Comparison of ENCODE assay signal across 13 cellular contexts in the genomic region with DNA sequence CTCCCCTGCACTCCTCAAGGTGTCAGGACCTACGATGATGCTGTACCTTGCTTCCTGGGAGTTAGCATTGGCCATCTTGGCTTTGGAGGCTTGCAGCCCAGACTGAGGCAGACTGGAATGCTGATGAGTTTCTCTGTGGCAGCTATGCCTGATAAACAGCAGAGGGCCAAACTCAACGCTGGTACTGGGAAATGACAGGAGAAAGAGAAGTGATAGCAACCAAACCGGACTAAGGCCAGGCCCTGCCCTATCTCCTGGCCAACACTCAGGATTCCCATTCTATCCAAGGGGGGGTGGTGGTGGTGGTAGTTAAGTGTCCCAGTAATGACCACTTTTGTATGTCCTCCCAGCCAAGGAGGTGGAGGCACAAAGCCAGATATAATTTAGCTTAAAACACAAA.
DNase-seq lines count a peak whose midpoint lies in the region; ATAC-seq and TF ChIP-seq lines count a peak whose summit lies in the region.
"Had no signal": no experiment of that assay in that cellular context is flagged by ENCODE, and none has a peak within 500 bp of the region (broad histone marks: within the 10 kb centered on the region; RNA-seq: fewer than 3 reads in every experiment).

No MANE protein-coding gene starts in this region.

- peaks cover under 1% of the 10 kb centered on the region for H3K9me3 Mint-ChIP-seq in neural progenitor cell
- no peaks in the 10 kb centered on the region for H3K9me3 Mint-ChIP-seq in activated T-helper 17 cell treated with anti-CD3 and anti-CD28 coated beads, Interleukin-2, amount 50 U/mL, for 72 hours
- no peaks in the 10 kb centered on the region for H3K9me3 Mint-ChIP-seq in activated T-helper 2 cell treated with anti-CD3 and anti-CD28 coated beads, Interferon-gamma antibody, Interleukin-2, Interleukin-4, amounts not matched to agents 10 μg/mL and 5 μg/mL and 100 μg/mL, durations not matched to agents 14 hours and 24 hours and 36 hours

- no peaks in the 10 kb centered on the region for H4K20me1 ChIP-seq in neural progenitor cell (ENCODE audit: low read depth)

- no peak overlapping the region for H2AFZ ChIP-seq in neural progenitor cell (replicated peaks)

- intact Hi-C loops in esophagus muscularis mucosa (cut with DNase I): no loop called here
- intact Hi-C loops in activated T-helper 2 cell treated with anti-CD3 and anti-CD28 coated beads, Interferon-gamma antibody, Interleukin-2, Interleukin-4, amounts not matched to agents 10 μg/mL and 5 μg/mL and 100 μg/mL, durations not matched to agents 14 hours and 24 hours and 36 hours (cut with micrococcal nuclease): no loop called here

- H3F3A ChIP-seq in neural progenitor cell (ENCODE audit: low read depth): no peaks in the 10 kb centered on the region

- TF ChIP-seq CTCF in GM12865 (IDR thresholded peaks at IDR 0.05; ENCODE audit: insufficient read depth, low read depth, low read length, missing control alignments) (no peak), esophagus muscularis mucosa (IDR thresholded peaks at IDR 0.05) (no peak), neural progenitor cell (IDR thresholded peaks at IDR 0.05) (peak; percentile 23)

- TF ChIP-seq EP300 in esophagus muscularis mucosa (IDR thresholded peaks at IDR 0.05): no peak

- H3K4me1 ChIP-seq in esophagus muscularis mucosa: no peaks in the 10 kb centered on the region
- H3K4me1 ChIP-seq in neural progenitor cell: peaks cover 9% of the 10 kb centered on the region
- H3K4me1 ChIP-seq: breast epithelium had no signal

- DNase-seq in GM12865 (ENCODE audit: low read depth) (peak; percentile 9), M059J (ENCODE audit: low read depth) (peak; percentile 31), esophagus muscularis mucosa (ENCODE audit: extremely low spot score) (peak; percentile 62), neural progenitor cell (ENCODE audit: low spot score) (peak; percentile 35), putamen (ENCODE audit: low spot score) (no peak)
- no peak for DNase-seq in activated T-helper 2 cell treated with anti-CD3 and anti-CD28 coated beads, Interferon-gamma antibody, Interleukin-2, Interleukin-4, amounts not matched to agents 10 μg/mL and 5 μg/mL and 100 μg/mL, durations not matched to agents 14 hours and 24 hours and 36 hours (ENCODE audit: low spot score)
- DNase-seq: activated effector memory CD4-positive, alpha-beta T cell treated with Interleukin-2 at 50 U/mL for 16 hours; nucleus accumbens; T-helper 17 cell had no signal

- peaks cover 9% of the 10 kb centered on the region for H3K27me3 Mint-ChIP-seq in neural progenitor cell (ENCODE audit: insufficient read depth, low read depth)
- H3K27me3 Mint-ChIP-seq in activated T-helper 17 cell treated with anti-CD3 and anti-CD28 coated beads, Interleukin-2, amount 50 U/mL, for 72 hours: no peaks in the 10 kb centered on the region
- no peaks in the 10 kb centered on the region for H3K27me3 Mint-ChIP-seq in activated T-helper 2 cell treated with anti-CD3 and anti-CD28 coated beads, Interferon-gamma antibody, Interleukin-2, Interleukin-4, amounts not matched to agents 10 μg/mL and 5 μg/mL and 100 μg/mL, durations not matched to agents 14 hours and 24 hours and 36 hours (ENCODE audit: low read depth)

- H3K79me2 ChIP-seq in neural progenitor cell (ENCODE audit: low read depth): no peaks in the 10 kb centered on the region

- H3K4me1 Mint-ChIP-seq in neural progenitor cell: peaks cover 6% of the 10 kb centered on the region
- no peaks in the 10 kb centered on the region for H3K4me1 Mint-ChIP-seq in activated T-helper 17 cell treated with anti-CD3 and anti-CD28 coated beads, Interleukin-2, amount 50 U/mL, for 72 hours
- H3K4me1 Mint-ChIP-seq in activated T-helper 2 cell treated with anti-CD3 and anti-CD28 coated beads, Interferon-gamma antibody, Interleukin-2, Interleukin-4, amounts not matched to agents 10 μg/mL and 5 μg/mL and 100 μg/mL, durations not matched to agents 14 hours and 24 hours and 36 hours (ENCODE audit: low read depth): peaks cover 9% of the 10 kb centered on the region
- H3K4me1 Mint-ChIP-seq: T-helper 17 cell had no signal

- no peak overlapping the region for H3K9ac ChIP-seq in neural progenitor cell

- no peak overlapping the region for H3K4me3 Mint-ChIP-seq in neural progenitor cell
- H3K4me3 Mint-ChIP-seq in activated T-helper 17 cell treated with anti-CD3 and anti-CD28 coated beads, Interleukin-2, amount 50 U/mL, for 72 hours: no peak overlapping the region
- H3K4me3 Mint-ChIP-seq in activated T-helper 2 cell treated with anti-CD3 and anti-CD28 coated beads, Interferon-gamma antibody, Interleukin-2, Interleukin-4, amounts not matched to agents 10 μg/mL and 5 μg/mL and 100 μg/mL, durations not matched to agents 14 hours and 24 hours and 36 hours (ENCODE audit: low read depth): no peak overlapping the region
- H3K4me3 Mint-ChIP-seq: T-helper 17 cell had no signal

- H3K36me3 ChIP-seq in esophagus muscularis mucosa: no peaks in the 10 kb centered on the region
- H3K36me3 ChIP-seq in neural progenitor cell: no peaks in the 10 kb centered on the region
- H3K36me3 ChIP-seq: breast epithelium, tibial nerve had no signal

- H3K4me3 ChIP-seq in GM12865 (ENCODE audit: low read depth, low read length): no peak overlapping the region
- no peak overlapping the region for H3K4me3 ChIP-seq in esophagus muscularis mucosa
- H3K4me3 ChIP-seq in neural progenitor cell: no peak overlapping the region
- H3K4me3 ChIP-seq: breast epithelium, tibial nerve had no signal

- no peak overlapping the region for H3K27ac Mint-ChIP-seq in neural progenitor cell
- H3K27ac Mint-ChIP-seq in activated T-helper 17 cell treated with anti-CD3 and anti-CD28 coated beads, Interleukin-2, amount 50 U/mL, for 72 hours: no peak overlapping the region
- H3K27ac Mint-ChIP-seq in activated T-helper 2 cell treated with anti-CD3 and anti-CD28 coated beads, Interferon-gamma antibody, Interleukin-2, Interleukin-4, amounts not matched to agents 10 μg/mL and 5 μg/mL and 100 μg/mL, durations not matched to agents 14 hours and 24 hours and 36 hours: no peak overlapping the region
- H3K27ac Mint-ChIP-seq: T-helper 17 cell had no signal

- H3K9me3 ChIP-seq in esophagus muscularis mucosa: no peaks in the 10 kb centered on the region
- H3K9me3 ChIP-seq in neural progenitor cell (ENCODE audit: low read depth): no peaks in the 10 kb centered on the region
- H3K9me3 ChIP-seq: breast epithelium, tibial nerve had no signal

- WGBS in esophagus muscularis mucosa: 76% methylated on average over 3 of the region's 3 CpGs

- H3K27ac ChIP-seq in esophagus muscularis mucosa (replicated peaks in 1 of 4) (no peak overlapping the region), neural progenitor cell (no peak overlapping the region)
- H3K27ac ChIP-seq: breast epithelium, tibial nerve had no signal

- H3K36me3 Mint-ChIP-seq in neural progenitor cell: no peaks in the 10 kb centered on the region
- H3K36me3 Mint-ChIP-seq in activated T-helper 17 cell treated with anti-CD3 and anti-CD28 coated beads, Interleukin-2, amount 50 U/mL, for 72 hours (ENCODE audit: low read depth): no peaks in the 10 kb centered on the region
- H3K36me3 Mint-ChIP-seq in activated T-helper 2 cell treated with anti-CD3 and anti-CD28 coated beads, Interferon-gamma antibody, Interleukin-2, Interleukin-4, amounts not matched to agents 10 μg/mL and 5 μg/mL and 100 μg/mL, durations not matched to agents 14 hours and 24 hours and 36 hours (ENCODE audit: low read depth): no peaks in the 10 kb centered on the region

- no peak for ATAC-seq in GM18870 (IDR thresholded peaks at IDR 0.05; ENCODE audit: unreplicated experiment)
- no peak for ATAC-seq in activated T-helper 17 cell treated with anti-CD3 and anti-CD28 coated beads, Interleukin-2, amount 50 U/mL, for 72 hours (replicated peaks)
- ATAC-seq: T-helper 17 cell had no signal

- H3K4me2 ChIP-seq in neural progenitor cell: no peak overlapping the region

- TF ChIP-seq POLR2A in esophagus muscularis mucosa (IDR thresholded peaks at IDR 0.05; ENCODE audit: low read depth): no peak

- H3K27me3 ChIP-seq in esophagus muscularis mucosa: peaks cover 0 to 1% (median 0%) of the 10 kb centered on the region in 4 donors
- H3K27me3 ChIP-seq in neural progenitor cell: no peaks in the 10 kb centered on the region
- H3K27me3 ChIP-seq: breast epithelium, tibial nerve had no signal

Comparison
In these comparisons a context has a peak if more than half of its experiments do, and no peak if none do; other contexts are left out.
1. DNase-seq: peak in GM12865 (single experiment), M059J (single experiment), esophagus muscularis mucosa (single experiment) and neural progenitor cell (single experiment); none in activated T-helper 2 cell treated with anti-CD3 and anti-CD28 coated beads, Interferon-gamma antibody, Interleukin-2, Interleukin-4, amounts not matched to agents 10 μg/mL and 5 μg/mL and 100 μg/mL, durations not matched to agents 14 hours and 24 hours and 36 hours (single experiment) and putamen (single experiment).